In the genomic region with DNA sequence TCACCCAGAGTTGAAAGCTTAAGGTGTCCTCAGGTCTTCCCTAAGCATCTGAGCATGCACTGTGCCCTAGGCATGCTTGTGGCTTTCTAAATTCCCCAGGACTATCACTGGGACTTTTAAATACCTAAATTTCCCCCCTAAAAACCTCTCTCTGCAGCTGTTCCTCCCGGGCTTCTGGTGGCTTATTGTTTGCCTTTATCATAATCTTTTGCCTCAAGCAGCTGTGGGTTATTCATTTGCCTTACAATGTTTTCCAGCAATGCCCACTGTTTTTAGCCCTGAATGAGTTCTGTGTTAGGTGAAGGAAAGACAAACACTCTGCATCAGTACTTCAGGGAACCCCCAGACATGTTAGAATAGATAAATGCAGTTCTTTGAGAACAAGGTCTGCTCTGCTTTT, we compare ENCODE assay signal across 21 cellular contexts.
"Had no signal": no experiment of that assay in that cellular context is flagged by ENCODE, and none has a peak within 500 bp of the region (broad histone marks: within the 10 kb centered on the region; RNA-seq: fewer than 3 reads in every experiment).

No MANE protein-coding gene starts in this region.

- ATAC-seq: activated CD8-positive, alpha-beta memory T cell treated with anti-CD3 and anti-CD28 coated beads, Interleukin-2, amount 10 ng/mL, durations not matched to agents 7 days and 5 days; activated T-cell treated with anti-CD3 and anti-CD28 coated beads, Interleukin-2, amount 50 U/mL, for 4 hours; T-helper 17 cell; WTC11 had no signal

- H3K9me3 ChIP-seq: MG63 had no signal

- H3K4me3 ChIP-seq: MG63 had no signal

- H3K27me3 ChIP-seq: MG63 had no signal

- FAIRE-seq: RCC 7860 had no signal

- DNase-seq: activated CD4-positive, alpha-beta T cell treated with anti-CD3 and anti-CD28 coated beads for 1 hour; activated CD4-positive, alpha-beta T cell treated with anti-CD3 and anti-CD28 coated beads, Interleukin-2, amount 10 ng/mL, durations not matched to agents 24 days and 14 days; activated CD4-positive, alpha-beta T cell treated with anti-CD3 and anti-CD28 coated beads, Interleukin-2, amount 50 U/mL, for 48 hours; activated CD8-positive, alpha-beta memory T cell treated with anti-CD3 and anti-CD28 coated beads, Interleukin-2, amount 10 ng/mL, durations not matched to agents 7 days and 5 days; activated effector memory CD4-positive, alpha-beta T cell treated with anti-CD3 and anti-CD28 coated beads, Interleukin-2, amount 50 U/mL, for 16 hours; activated naive CD4-positive, alpha-beta T cell treated with anti-CD3 and anti-CD28 coated beads for 36 hours; activated T-cell treated with anti-CD3 and anti-CD28 coated beads, Interleukin-2, amount 50 U/mL, for 4 hours; amygdala; MG63; NCI-H1694 treated with DMSO at 0.1 percent for 48 hours; NCI-H2029 treated with DMSO at 0.1 percent for 48 hours; NCI-H2171; NCI-H2227 treated with DMSO at 0.1 percent for 48 hours; NCI-H446 treated with DMSO at 0.1 percent for 48 hours; NCI-H524 treated with DMSO at 0.1 percent for 48 hours; NCI-H82; SHP77 treated with DMSO at 0.1 percent for 48 hours; T-helper 17 cell; T-helper 9 cell had no signal

- H3K36me3 ChIP-seq: MG63 had no signal
